ENCODE assay signal across 22 cellular contexts in the genomic region with DNA sequence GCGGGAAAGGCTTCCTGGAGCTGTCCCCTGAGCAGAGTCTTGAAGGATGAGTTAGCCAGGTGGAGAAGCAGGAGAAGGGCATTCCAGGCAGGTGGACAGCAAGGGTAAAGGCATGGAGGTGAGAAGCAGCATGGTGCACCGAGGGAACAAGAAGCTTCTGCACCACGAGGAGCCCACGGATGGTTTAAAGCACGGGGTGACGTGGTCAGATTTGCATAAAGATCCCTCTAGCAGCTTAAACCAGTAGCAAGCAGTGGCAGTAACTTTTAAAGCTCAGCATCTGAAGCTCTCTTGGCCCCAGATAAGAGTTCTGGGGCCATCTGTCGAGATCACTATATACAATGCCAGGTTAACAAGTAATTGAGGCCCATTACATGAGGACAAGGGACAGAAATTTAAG.
"Had no signal": no experiment of that assay in that cellular context is flagged by ENCODE, and none has a peak within 500 bp of the region (broad histone marks: within the 10 kb centered on the region; RNA-seq: fewer than 3 reads in every experiment).

No MANE protein-coding gene starts in this region.

- H3K4me3 Mint-ChIP-seq: activated CD8-positive, alpha-beta T cell treated with anti-CD3 and anti-CD28 coated beads, Interleukin-2, amount 10 ng/mL, durations not matched to agents 7 days and 5 days; activated naive CD4-positive, alpha-beta T cell treated with anti-CD3 and anti-CD28 coated beads, Interleukin-2, amount 50 U/mL, for 24 hours had no signal

- H3K36me3 Mint-ChIP-seq: activated naive CD4-positive, alpha-beta T cell treated with anti-CD3 and anti-CD28 coated beads, Interleukin-2, amount 50 U/mL, for 24 hours had no signal

- H3K27ac Mint-ChIP-seq: activated CD8-positive, alpha-beta T cell treated with anti-CD3 and anti-CD28 coated beads, Interleukin-2, amount 10 ng/mL, durations not matched to agents 7 days and 5 days; activated naive CD4-positive, alpha-beta T cell treated with anti-CD3 and anti-CD28 coated beads, Interleukin-2, amount 50 U/mL, for 24 hours had no signal

- H3K36me3 ChIP-seq: ascending aorta, Peyer's patch, SJCRH30 had no signal

- H3K4me1 Mint-ChIP-seq: activated naive CD4-positive, alpha-beta T cell treated with anti-CD3 and anti-CD28 coated beads, Interleukin-2, amount 50 U/mL, for 24 hours had no signal

- H3K4me3 ChIP-seq: ascending aorta, body of pancreas, Peyer's patch, SJCRH30 had no signal

- H3K9ac ChIP-seq: SK-N-SH had no signal

- H3K27me3 Mint-ChIP-seq: activated naive CD4-positive, alpha-beta T cell treated with anti-CD3 and anti-CD28 coated beads, Interleukin-2, amount 50 U/mL, for 24 hours had no signal

- DNase-seq: activated CD4-positive, alpha-beta T cell treated with anti-CD3 and anti-CD28 coated beads for 4 hours; activated CD8-positive, alpha-beta memory T cell treated with anti-CD3 and anti-CD28 coated beads, Interleukin-2, amount 50 U/mL, for 48 hours; activated CD8-positive, alpha-beta T cell treated with anti-CD3 and anti-CD28 coated beads, Interleukin-2, amount 10 ng/mL, durations not matched to agents 7 days and 5 days; activated naive CD4-positive, alpha-beta T cell; activated T-cell treated with anti-CD3 and anti-CD28 coated beads, Interleukin-2, amount 50 U/mL, for 1 hour; body of pancreas; central memory CD4-positive, alpha-beta T cell; NCI-H1048; NCI-H146; NCI-H2081 treated with DMSO at 0.1 percent for 48 hours; NCI-H446; NCI-H526; Peyer's patch; Right ventricle myocardium superior; SJCRH30; SK-N-SH; T-helper 1 cell had no signal

- H3K9me3 ChIP-seq: ascending aorta, body of pancreas, Peyer's patch, SJCRH30, SK-N-SH had no signal

- H3K4me1 ChIP-seq: body of pancreas, Peyer's patch had no signal

- ATAC-seq: activated CD4-positive, CD25-positive, alpha-beta regulatory T cell treated with anti-CD3 and anti-CD28 coated beads, Interleukin-2, amount 50 U/mL, for 24 hours; activated CD8-positive, alpha-beta T cell treated with anti-CD3 and anti-CD28 coated beads, Interleukin-2, amount 10 ng/mL, durations not matched to agents 7 days and 5 days; body of pancreas had no signal

- H3K27me3 ChIP-seq: ascending aorta, body of pancreas, Peyer's patch, SJCRH30 had no signal

- H3K27ac ChIP-seq: ascending aorta, body of pancreas, Peyer's patch, RWPE1, SJCRH30, VCaP had no signal

- H3K4me2 ChIP-seq: SK-N-SH had no signal

- H3K9me3 Mint-ChIP-seq: activated naive CD4-positive, alpha-beta T cell treated with anti-CD3 and anti-CD28 coated beads, Interleukin-2, amount 50 U/mL, for 24 hours had no signal
